ENCODE assay signal across 8 cellular contexts in the genomic region with DNA sequence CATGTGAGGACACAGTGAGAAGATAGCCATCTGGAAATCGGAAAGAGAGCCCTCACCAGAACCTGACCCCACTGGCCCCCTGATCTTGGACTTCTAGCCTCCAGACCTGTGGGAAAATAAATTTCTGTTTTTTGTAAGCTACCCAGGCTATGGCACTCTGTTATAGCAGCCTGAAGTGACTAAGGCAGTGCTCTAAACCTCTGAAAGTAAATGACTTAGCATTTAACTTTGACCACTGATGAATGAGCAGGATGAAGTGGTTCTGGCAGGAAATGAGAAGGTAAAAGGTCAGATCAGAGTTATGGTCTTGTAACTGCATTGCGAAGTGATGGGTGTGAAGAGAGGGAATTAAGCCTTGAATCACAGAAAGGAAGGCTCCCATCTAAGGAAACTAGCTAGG. TPM values are rescaled to one million over a fixed set of nuclear protein-coding genes. Genes with fewer than 3 reads are reported as not detected.
A peak's percentile ranks its signal among the peaks of the same experiment; 100 is the strongest.
DNase-seq lines count a peak whose midpoint lies in the region; ATAC-seq lines count a peak whose summit lies in the region.
"Had no signal": no experiment of that assay in that cellular context is flagged by ENCODE, and none has a peak within 500 bp of the region (broad histone marks: within the 10 kb centered on the region; RNA-seq: fewer than 3 reads in every experiment).

No MANE protein-coding gene starts in this region.

- peak overlapping the region; percentile 1 for H3K4me3 Mint-ChIP-seq in activated T-helper 1 cell treated with anti-CD3 and anti-CD28 coated beads, Interleukin-12 subunit alpha, Interleukin-12 subunit beta, Interleukin-2, Interleukin-4 antibody, amounts not matched to agents 30 ng/mL and 10 ng/mL and 1 ng/mL, durations not matched to agents 14 hours and 24 hours and 36 hours

- H3K4me1 Mint-ChIP-seq in activated T-helper 1 cell treated with anti-CD3 and anti-CD28 coated beads, Interleukin-12 subunit alpha, Interleukin-12 subunit beta, Interleukin-2, Interleukin-4 antibody, amounts not matched to agents 30 ng/mL and 10 ng/mL and 1 ng/mL, durations not matched to agents 14 hours and 24 hours and 36 hours (ENCODE audit: low read depth): peaks cover 28% of the 10 kb centered on the region

- no peaks in the 10 kb centered on the region for H3K36me3 ChIP-seq in skeletal muscle satellite cell (ENCODE audit: insufficient read depth, low read length)

- no peaks in the 10 kb centered on the region for H3K9me3 ChIP-seq in skeletal muscle satellite cell (replicated peaks; ENCODE audit: low read length)

- intact Hi-C loops in activated T-helper 1 cell treated with anti-CD3 and anti-CD28 coated beads, Interleukin-12 subunit alpha, Interleukin-12 subunit beta, Interleukin-2, Interleukin-4 antibody, amounts not matched to agents 30 ng/mL and 10 ng/mL and 1 ng/mL, durations not matched to agents 14 hours and 24 hours and 36 hours (cut with micrococcal nuclease): no loop called here

- H3K4me2 ChIP-seq in skeletal muscle satellite cell (ENCODE audit: low read length): peak overlapping the region; percentile 3

- H3K27me3 Mint-ChIP-seq in activated T-helper 1 cell treated with anti-CD3 and anti-CD28 coated beads, Interleukin-12 subunit alpha, Interleukin-12 subunit beta, Interleukin-2, Interleukin-4 antibody, amounts not matched to agents 30 ng/mL and 10 ng/mL and 1 ng/mL, durations not matched to agents 14 hours and 24 hours and 36 hours (ENCODE audit: insufficient read depth): no peaks in the 10 kb centered on the region

- H3K27ac Mint-ChIP-seq in activated T-helper 1 cell treated with anti-CD3 and anti-CD28 coated beads, Interleukin-12 subunit alpha, Interleukin-12 subunit beta, Interleukin-2, Interleukin-4 antibody, amounts not matched to agents 30 ng/mL and 10 ng/mL and 1 ng/mL, durations not matched to agents 14 hours and 24 hours and 36 hours: no peak overlapping the region
- H3K27ac Mint-ChIP-seq: activated naive CD4-positive, alpha-beta T cell treated with anti-CD3 and anti-CD28 coated beads, Interleukin-2, amount 50 U/mL, for 72 hours had no signal

- H3K9me3 Mint-ChIP-seq in activated T-helper 1 cell treated with anti-CD3 and anti-CD28 coated beads, Interleukin-12 subunit alpha, Interleukin-12 subunit beta, Interleukin-2, Interleukin-4 antibody, amounts not matched to agents 30 ng/mL and 10 ng/mL and 1 ng/mL, durations not matched to agents 14 hours and 24 hours and 36 hours: no peaks in the 10 kb centered on the region
- H3K9me3 Mint-ChIP-seq: activated naive CD4-positive, alpha-beta T cell treated with anti-CD3 and anti-CD28 coated beads, Interleukin-2, amount 50 U/mL, for 72 hours had no signal

- no peaks in the 10 kb centered on the region for H3K36me3 Mint-ChIP-seq in activated T-helper 1 cell treated with anti-CD3 and anti-CD28 coated beads, Interleukin-12 subunit alpha, Interleukin-12 subunit beta, Interleukin-2, Interleukin-4 antibody, amounts not matched to agents 30 ng/mL and 10 ng/mL and 1 ng/mL, durations not matched to agents 14 hours and 24 hours and 36 hours (ENCODE audit: low read depth)
- H3K36me3 Mint-ChIP-seq: activated naive CD4-positive, alpha-beta T cell treated with anti-CD3 and anti-CD28 coated beads, Interleukin-2, amount 50 U/mL, for 72 hours had no signal

- H3K27me3 ChIP-seq in skeletal muscle satellite cell (ENCODE audit: control insufficient read depth, insufficient read depth, low read length): no peaks in the 10 kb centered on the region

- H3K4me1 ChIP-seq in skeletal muscle satellite cell (ENCODE audit: control insufficient read depth, insufficient read depth, low read length): peaks cover 30% of the 10 kb centered on the region

- peak; percentile 59 for ATAC-seq in GM19025 (IDR thresholded peaks at IDR 0.05; ENCODE audit: low read depth, unreplicated experiment)
- ATAC-seq in HG03066 (IDR thresholded peaks at IDR 0.05; ENCODE audit: low read depth, unreplicated experiment): peak; percentile 70
- ATAC-seq in HG03520 (IDR thresholded peaks at IDR 0.05; ENCODE audit: unreplicated experiment): no peak

- H3K4me3 ChIP-seq in skeletal muscle satellite cell (ENCODE audit: low read length): no peak overlapping the region

- H3K9ac ChIP-seq in skeletal muscle satellite cell (ENCODE audit: low read depth, low read length): no peak overlapping the region

- DNase-seq in activated T-helper 1 cell treated with anti-CD3 and anti-CD28 coated beads, Interleukin-12 subunit alpha, Interleukin-12 subunit beta, Interleukin-2, Interleukin-4 antibody, amounts not matched to agents 30 ng/mL and 10 ng/mL and 1 ng/mL, durations not matched to agents 14 hours and 24 hours and 36 hours (ENCODE audit: low spot score): no peak
- DNase-seq in central memory CD4-positive, alpha-beta T cell: no peak
- no peak for DNase-seq in NCI-H1436 treated with DMSO at 0.1 percent for 48 hours (lab: John Stamatoyannopoulos, UW)

RNA-seq across cellular contexts. Expression of gene GPAT3, which starts 17.0 kb away (rescaled TPM):
- total RNA-seq in activated T-helper 1 cell treated with anti-CD3 and anti-CD28 coated beads, Interleukin-12 subunit alpha, Interleukin-12 subunit beta, Interleukin-2, Interleukin-4 antibody, amounts not matched to agents 30 ng/mL and 10 ng/mL and 1 ng/mL, durations not matched to agents 14 hours and 24 hours and 36 hours: 5.7 and 6.6 TPM in 2 replicates
- total RNA-seq in skeletal muscle satellite cell (2012; rRNA removed): 22.6 and 29.5 TPM in 2 replicates
